32 cellular contexts compared by ENCODE assay signal in genomic region chr5:144114571-144114970, GRCh38. TPM values are rescaled to one million over a fixed set of nuclear protein-coding genes. Genes with fewer than 3 reads are reported as not detected.
DNase-seq lines count a peak whose midpoint lies in the region; ATAC-seq and TF ChIP-seq lines count a peak whose summit lies in the region.
"Had no signal": no experiment of that assay in that cellular context is flagged by ENCODE, and none has a peak within 500 bp of the region (broad histone marks: within the 10 kb centered on the region; RNA-seq: fewer than 3 reads in every experiment).

No MANE protein-coding gene starts in this region.

- POLR2A ChIA-PET in PC-3 (lab: Charles Lee; ENCODE audit: unreplicated experiment): no interaction called here

- no peaks in the 10 kb centered on the region for H3K9me3 ChIP-seq in PC-3 (ENCODE audit: low read length)
- no peaks in the 10 kb centered on the region for H3K9me3 ChIP-seq in suprapubic skin
- H3K9me3 ChIP-seq: A549, BE2C, Caco-2 had no signal

- no peak overlapping the region for H3K9ac ChIP-seq in PC-3 (ENCODE audit: low read length)
- H3K9ac ChIP-seq: BLaER1; BLaER1 treated with 17β-estradiol and CSF1 and Interleukin-3, amounts not matched to agents 10 nM and 100 nM had no signal

- no TSS peak for BruUV-seq in PC-3 (replicated peaks; lab: Mats Ljungman, UMichigan)

- TF ChIP-seq POLR2A in suprapubic skin (IDR thresholded peaks at IDR 0.05): no peak

- TF ChIP-seq EP300 in suprapubic skin (IDR thresholded peaks at IDR 0.05): no peak

- no peaks in the 10 kb centered on the region for H3K9me2 ChIP-seq in PC-3 (replicated peaks; ENCODE audit: low read length)

- no peak overlapping the region for H3K4me2 ChIP-seq in PC-3 (ENCODE audit: low read length)
- H3K4me2 ChIP-seq: A549; BLaER1; BLaER1 treated with 17β-estradiol and CSF1 and Interleukin-3, amounts not matched to agents 10 nM and 100 nM had no signal

- no peak overlapping the region for H2AFZ ChIP-seq in PC-3 (ENCODE audit: low read length)

- 35% methylated on average over 1 of the region's 1 CpG for WGBS in suprapubic skin

- H3K27ac ChIP-seq in PC-3 (ENCODE audit: low read length) (no peak overlapping the region), VCaP (peak overlapping the region; percentile 78), suprapubic skin (no peak overlapping the region), caudate nucleus (ENCODE audit: low read depth, low read length) (no peak overlapping the region)
- H3K27ac ChIP-seq: 22Rv1; A549; BLaER1; BLaER1 treated with 17β-estradiol and CSF1 and Interleukin-3, amounts not matched to agents 10 nM and 100 nM; C4-2B had no signal

- no peaks in the 10 kb centered on the region for H3K79me2 ChIP-seq in PC-3 (ENCODE audit: low read length)

- intact Hi-C loops in PC-3 (cut with micrococcal nuclease): no loop called here

- no peaks in the 10 kb centered on the region for H3K4me1 ChIP-seq in PC-3 (ENCODE audit: insufficient read depth, low read length)
- no peaks in the 10 kb centered on the region for H3K4me1 ChIP-seq in suprapubic skin
- H3K4me1 ChIP-seq: A549; BE2C; BLaER1; BLaER1 treated with 17β-estradiol and CSF1 and Interleukin-3, amounts not matched to agents 10 nM and 100 nM; Caco-2 had no signal

- H3K27me3 ChIP-seq in PC-3 (ENCODE audit: low read length) (no peaks in the 10 kb centered on the region), suprapubic skin (no peaks in the 10 kb centered on the region)
- H3K27me3 ChIP-seq: BE2C; BLaER1; BLaER1 treated with 17β-estradiol and CSF1 and Interleukin-3, amounts not matched to agents 10 nM and 100 nM had no signal

- no peaks in the 10 kb centered on the region for H4K20me1 ChIP-seq in PC-3 (ENCODE audit: low read length)
- H4K20me1 ChIP-seq: BLaER1; BLaER1 treated with 17β-estradiol and CSF1 and Interleukin-3, amounts not matched to agents 10 nM and 100 nM had no signal

- ATAC-seq in PC-3 (peak; percentile 42; the same call in 1 of the 2 replicates), omental fat pad (ENCODE audit: low FRiP score) (no peak)
- ATAC-seq: A549; CD8-positive, alpha-beta T cell had no signal

- H3F3A ChIP-seq in PC-3 (ENCODE audit: low read length, unreplicated experiment): no peaks in the 10 kb centered on the region

- H3K36me3 ChIP-seq in PC-3 (ENCODE audit: low read depth, low read length) (no peaks in the 10 kb centered on the region), suprapubic skin (no peaks in the 10 kb centered on the region)
- H3K36me3 ChIP-seq: BE2C; BLaER1; BLaER1 treated with 17β-estradiol and CSF1 and Interleukin-3, amounts not matched to agents 10 nM and 100 nM had no signal

- CTCF ChIA-PET in PC-3 (lab: Charles Lee): no interaction called here

- H3K4me3 ChIP-seq in LNCaP clone FGC (ENCODE audit: low read depth, low read length): no peak overlapping the region
- H3K4me3 ChIP-seq in PC-3 (ENCODE audit: low read length): no peak overlapping the region
- H3K4me3 ChIP-seq in suprapubic skin: no peak overlapping the region
- H3K4me3 ChIP-seq: A549; BLaER1; BLaER1 treated with 17β-estradiol and CSF1 and Interleukin-3, amounts not matched to agents 10 nM and 100 nM had no signal

- TF ChIP-seq CTCF in LNCaP clone FGC (IDR thresholded peaks at IDR 0.05; ENCODE audit: control insufficient read depth, extremely low read depth, insufficient read depth) (no peak), PC-3 (conservative IDR thresholded peaks at IDR 0.05; ENCODE audit: low read depth, low read length) (no peak), VCaP (conservative IDR thresholded peaks at IDR 0.05) (no peak), suprapubic skin (IDR thresholded peaks at IDR 0.05) (no peak), omental fat pad (IDR thresholded peaks at IDR 0.05) (no peak)

- DNase-seq in LNCaP clone FGC (ENCODE audit: low read depth) (peak; percentile 92), PC-3 (no peak), suprapubic skin (ENCODE audit: low spot score in 2 of 2) (no peak), omental fat pad (ENCODE audit: low spot score) (no peak), caudate nucleus (lab: John Stamatoyannopoulos, UW) (no peak)
- DNase-seq: 8988T; ACHN; AML-193; BE2C; C1 segment of cervical spinal cord; Caco-2; Calu3; CD4-positive, alpha-beta memory T cell; CD4-positive, alpha-beta T cell; CD4-positive, CD25-positive, alpha-beta regulatory T cell; CD8-positive, alpha-beta memory T cell; CD8-positive, alpha-beta T cell; COR-L47; DMS 273 treated with DMSO at 0.1 percent for 48 hours; DMS153; DMS53; DMS79; DMS79 treated with DMSO at 0.1 percent for 48 hours; DND-41; EL had no signal

RNA-seq across cellular contexts. Expression of gene YIPF5, which starts 55.9 kb away (rescaled TPM):
- 17.6 and 24.1 TPM in 2 replicates for total RNA-seq in PC-3 (2014; rRNA removed)
- 10 to 100 TPM; 28.1 to 50.5 (median 45.0) TPM for total RNA-seq in suprapubic skin
- 10 to 100 TPM; 30.5 to 45.7 (median 44.7) TPM for total RNA-seq in omental fat pad

RNA-seq across cellular contexts. Expression of gene KCTD16, which starts 56.1 kb away (rescaled TPM):
- total RNA-seq in PC-3 (2014; rRNA removed) (not detected in 2 replicates), suprapubic skin (under 1 TPM in 1 of 4 donors, not detected in 3; 0.03 TPM), omental fat pad (under 1 TPM in 3 of 4 donors, not detected in 1; 0.09 to 0.19 (median 0.16) TPM)
- total RNA-seq: B cell; CD4-positive, alpha-beta T cell; CD4-positive, CD25-positive, alpha-beta regulatory T cell; CD8-positive, alpha-beta T cell had no signal
